ENCODE assay signal across 21 cellular contexts in genomic region chr2:240411261-240412160, GRCh38. TPM values are rescaled to one million over a fixed set of nuclear protein-coding genes. Genes with fewer than 3 reads are reported as not detected.
DNase-seq lines count a peak whose midpoint lies in the region; ATAC-seq and TF ChIP-seq lines count a peak whose summit lies in the region.
"Had no signal": no experiment of that assay in that cellular context is flagged by ENCODE, and none has a peak within 500 bp of the region (broad histone marks: within the 10 kb centered on the region; RNA-seq: fewer than 3 reads in every experiment).

No MANE protein-coding gene starts in this region.

- no peak for TF ChIP-seq RAD21 in IMR-90 (IDR thresholded peaks at IDR 0.05; ENCODE audit: low read length)

- no peak for DNase-seq in IMR-90
- DNase-seq in ecto neural progenitor cell (ENCODE audit: low spot score): peak; percentile 38
- DNase-seq in mesenteric fat pad (ENCODE audit: low spot score): peak; percentile 87
- peak; percentile 0 for DNase-seq in stimulated activated naive CD8-positive, alpha-beta T cell treated with anti-CD3 and anti-CD28 coated beads, Interleukin-15, Interleukin-2, amounts not matched to agents 100 U/mL and 50 U/mL, for 24 hours
- no peak for DNase-seq in DMS 273 (lab: John Stamatoyannopoulos, UW; ENCODE audit: unreplicated experiment)
- DNase-seq in NCI-H1436 (lab: John Stamatoyannopoulos, UW): no peak
- DNase-seq: activated CD4-positive, alpha-beta T cell treated with anti-CD3 and anti-CD28 coated beads, Interleukin-2, amount 10 ng/mL, durations not matched to agents 7 days and 5 days; CD4-positive, alpha-beta memory T cell; cerebellar nuclear complex; DMS153; effector CD8-positive, alpha-beta T cell; GF-D8; KG1; NCI-H1694 treated with DMSO at 0.1 percent for 48 hours; NCI-H2227 treated with DMSO at 0.1 percent for 48 hours; OCI-M1; SIG-M5; stimulated activated CD8-positive, alpha-beta memory T cell treated with anti-CD3 and anti-CD28 coated beads, Interleukin-4, amount 100 ng/mL, for 48 hours had no signal

- H2AK9ac ChIP-seq in IMR-90 (replicated peaks; ENCODE audit: low read depth, low read length, poor library complexity): no peak overlapping the region

- no peak overlapping the region for H4K5ac ChIP-seq in IMR-90 (ENCODE audit: low read depth, low read length)

- H3K9me3 ChIP-seq in IMR-90 (ENCODE audit: control insufficient read depth, insufficient read depth, low read length): no peaks in the 10 kb centered on the region
- H3K9me3 ChIP-seq: esophagus muscularis mucosa, gastrocnemius medialis had no signal

- H4K8ac ChIP-seq in IMR-90 (ENCODE audit: low read depth in 2 of 2, low read length in 2 of 2): no peak overlapping the region

- 82% methylated on average over 2 of the region's 28 CpGs; no CpG with 5 or more reads in 1 of the 2 experiments for WGBS in IMR-90 (ENCODE audit: extremely low coverage in 2 of 2, insufficient read length in 1 of 2), 2 experiments

- H3K4ac ChIP-seq in IMR-90 (ENCODE audit: low read depth, low read length): no peak overlapping the region

- H2AFZ ChIP-seq in IMR-90 (replicated peaks; ENCODE audit: low read length, poor library complexity): peak overlapping the region; percentile 73

- ATAC-seq in IMR-90 (ENCODE audit: low read depth) (no peak), HG03378 (IDR thresholded peaks at IDR 0.05; ENCODE audit: unreplicated experiment) (no peak)
- ATAC-seq in stimulated activated naive CD8-positive, alpha-beta T cell treated with anti-CD3 and anti-CD28 coated beads, Interleukin-15, Interleukin-2, amounts not matched to agents 100 U/mL and 50 U/mL, for 24 hours: no peak
- ATAC-seq: gastrocnemius medialis had no signal

- no peak overlapping the region for H2BK120ac ChIP-seq in IMR-90 (ENCODE audit: low read depth, low read length)

- H2BK15ac ChIP-seq in IMR-90 (ENCODE audit: low read depth, low read length): no peak overlapping the region

- no peak overlapping the region for H4K91ac ChIP-seq in IMR-90 (ENCODE audit: insufficient read depth, low read depth, low read length)

- no peak overlapping the region for H3K18ac ChIP-seq in IMR-90 (ENCODE audit: low read depth, low read length)

- no peaks in the 10 kb centered on the region; the same call in 1 of the 2 replicates for H3K4me1 ChIP-seq in IMR-90 (ENCODE audit: control insufficient read depth, insufficient read depth, low read length)
- H3K4me1 ChIP-seq: esophagus muscularis mucosa, gastrocnemius medialis had no signal

- H3K36me3 ChIP-seq in IMR-90 (ENCODE audit: control insufficient read depth, insufficient read depth, low read length): no peaks in the 10 kb centered on the region
- H3K36me3 ChIP-seq: esophagus muscularis mucosa, gastrocnemius medialis had no signal

- TF ChIP-seq CTCF in IMR-90 (conservative IDR thresholded peaks at IDR 0.05; ENCODE audit: low read depth, low read length): no peak

- H3K23ac ChIP-seq in IMR-90 (ENCODE audit: low read depth, low read length): no peak overlapping the region

- H2BK20ac ChIP-seq in IMR-90 (ENCODE audit: low read depth, low read length): no peak overlapping the region

- no peak overlapping the region for H3K27ac ChIP-seq in IMR-90 (ENCODE audit: insufficient read depth, low read length)
- H3K27ac ChIP-seq: esophagus muscularis mucosa, gastrocnemius medialis had no signal

- no peaks in the 10 kb centered on the region for H3K79me1 ChIP-seq in IMR-90 (ENCODE audit: low read depth in 1 of 2, low read length in 2 of 2)

- H3K4me3 ChIP-seq in IMR-90 (ENCODE audit: insufficient read depth, low read depth, low read length): no peak overlapping the region
- H3K4me3 ChIP-seq: esophagus muscularis mucosa, gastrocnemius medialis had no signal

- BruUV-seq in IMR-90 (replicated peaks; lab: Mats Ljungman, UMichigan): no TSS peak

- TF ChIP-seq POLR2A in IMR-90 (IDR thresholded peaks at IDR 0.05; ENCODE audit: low read depth, low read length): no peak

- H3K27me3 ChIP-seq in IMR-90 (ENCODE audit: control insufficient read depth, insufficient read depth, low read length): no peaks in the 10 kb centered on the region; the same call in 1 of the 2 replicates
- H3K27me3 ChIP-seq: gastrocnemius medialis had no signal

- H2AK5ac ChIP-seq in IMR-90 (ENCODE audit: low read depth, low read length): no peak overlapping the region

- no peak overlapping the region for H3K9ac ChIP-seq in IMR-90 (ENCODE audit: low read depth, low read length)

- intact Hi-C loops in IMR-90 (cut with micrococcal nuclease): no loop called here

- dilution Hi-C loops in IMR-90 (cut with HindIII; ENCODE audit: low sequenced_read_pairs, unreplicated experiment): no loop called here

- H3K4me2 ChIP-seq in IMR-90 (ENCODE audit: low read depth, low read length): no peak overlapping the region

- no peak overlapping the region for H2BK5ac ChIP-seq in IMR-90 (ENCODE audit: low read depth, low read length, poor library complexity, severe bottlenecking)

- CTCF ChIA-PET in IMR-90 (lab: Yijun Ruan, JAX): no interaction called here

- in situ Hi-C loops in IMR-90 (cut with MboI; ENCODE audit: low sequenced_read_pairs): no loop called here

- H3K9me1 ChIP-seq in IMR-90 (ENCODE audit: insufficient read depth, low read length): no peaks in the 10 kb centered on the region

- H3K14ac ChIP-seq in IMR-90 (replicated peaks; ENCODE audit: low read depth, low read length): no peak overlapping the region; the same call in 1 of the 2 replicates

- H4K20me1 ChIP-seq in IMR-90 (ENCODE audit: insufficient read depth, low read length): no peaks in the 10 kb centered on the region

- POLR2A ChIA-PET in IMR-90 (lab: Charles Lee; ENCODE audit: unreplicated experiment): no interaction called here

- no peak overlapping the region for H3K56ac ChIP-seq in IMR-90 (ENCODE audit: extremely low read depth, insufficient read depth, low read length)

TF ChIP-seq in IMR-90, 13 proteins besides CTCF, POLR2A, EP300 and RAD21:
- TF ChIP-seq, protein P1, sequence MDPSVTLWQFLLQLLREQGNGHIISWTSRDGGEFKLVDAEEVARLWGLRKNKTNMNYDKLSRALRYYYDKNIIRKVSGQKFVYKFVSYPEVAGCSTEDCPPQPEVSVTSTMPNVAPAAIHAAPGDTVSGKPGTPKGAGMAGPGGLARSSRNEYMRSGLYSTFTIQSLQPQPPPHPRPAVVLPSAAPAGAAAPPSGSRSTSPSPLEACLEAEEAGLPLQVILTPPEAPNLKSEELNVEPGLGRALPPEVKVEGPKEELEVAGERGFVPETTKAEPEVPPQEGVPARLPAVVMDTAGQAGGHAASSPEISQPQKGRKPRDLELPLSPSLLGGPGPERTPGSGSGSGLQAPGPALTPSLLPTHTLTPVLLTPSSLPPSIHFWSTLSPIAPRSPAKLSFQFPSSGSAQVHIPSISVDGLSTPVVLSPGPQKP (IDR thresholded peaks at IDR 0.05; ENCODE audit: borderline replicate concordance, low read depth, low read length): no peak
- TF ChIP-seq CHD1 (IDR thresholded peaks at IDR 0.05; ENCODE audit: low read depth, low read length): no peak
- no peak for TF ChIP-seq BHLHE40 (IDR thresholded peaks at IDR 0.05; ENCODE audit: low read depth, low read length)
- TF ChIP-seq CEBPB (IDR thresholded peaks at IDR 0.05; ENCODE audit: low read depth, low read length): no peak
- TF ChIP-seq USF2 (IDR thresholded peaks at IDR 0.05; ENCODE audit: low read depth, low read length): no peak
TF ChIP-seq in IMR-90: peak in this region for 0.

RNA-seq across cellular contexts. Expression of gene GPC1, which starts 24.0 kb away (rescaled TPM):
- 16.0 and 18.6 TPM in 2 replicates for total RNA-seq in IMR-90 (2012; rRNA removed)
- polyA plus RNA-seq in IMR-90 (2012; rRNA removed): 211 and 222 TPM in 2 replicates
- 148 and 334 TPM in 2 replicates for polyA plus RNA-seq in IMR-90 (2012; cell fraction: cytosol; rRNA removed)
- polyA plus RNA-seq in IMR-90 (2012; cell fraction: nucleus; rRNA removed; ENCODE audit: low replicate concordance): 193 and 494 TPM in 2 replicates
- total RNA-seq in mesenteric fat pad: 82.5 TPM

Comparison
In these comparisons a context has a peak if more than half of its experiments do, and no peak if none do; other contexts are left out.
1. DNase-seq: peak in ecto neural progenitor cell (single experiment), mesenteric fat pad (single experiment) and stimulated activated naive CD8-positive, alpha-beta T cell treated with anti-CD3 and anti-CD28 coated beads, Interleukin-15, Interleukin-2, amounts not matched to agents 100 U/mL and 50 U/mL, for 24 hours (single experiment); none in IMR-90 (single experiment), DMS 273 (single experiment) and NCI-H1436 (single experiment).